In the genomic region with DNA sequence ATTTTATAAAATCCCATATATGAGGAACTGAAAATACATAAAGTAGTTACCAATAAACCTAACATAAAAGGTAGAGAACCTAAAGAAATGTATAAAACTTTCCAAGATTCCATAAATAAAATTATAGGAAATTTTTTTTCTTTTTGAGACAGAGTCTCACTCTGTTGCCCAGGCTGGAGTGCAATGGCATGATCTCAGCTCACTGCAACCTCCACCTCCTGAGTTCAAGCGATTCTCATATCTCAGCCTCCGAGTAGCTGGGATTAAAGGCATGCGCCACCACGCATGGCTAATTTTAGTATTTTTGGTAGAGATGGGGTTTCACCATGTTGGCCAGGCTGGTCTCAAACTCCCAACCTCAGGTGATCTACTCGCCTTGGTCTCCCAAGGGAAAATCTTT, we compare ENCODE assay signal across 5 cellular contexts. TPM values are rescaled to one million over a fixed set of nuclear protein-coding genes. Genes with fewer than 3 reads are reported as not detected.
"Had no signal": no experiment of that assay in that cellular context is flagged by ENCODE, and none has a peak within 500 bp of the region (broad histone marks: within the 10 kb centered on the region; RNA-seq: fewer than 3 reads in every experiment).

No MANE protein-coding gene starts in this region.

RNA-seq across cellular contexts. Expression of a gene that starts 47.9 kb away (rescaled TPM):
- total RNA-seq: GM23248, H4, HFFc6, HT1080 had no signal
- polyA plus RNA-seq: GM23248, K562 had no signal
